8 cellular contexts compared by ENCODE assay signal in genomic region chr15:55789066-55789660, GRCh38. TPM values are rescaled to one million over a fixed set of nuclear protein-coding genes. Genes with fewer than 3 reads are reported as not detected.
DNase-seq lines count a peak whose midpoint lies in the region; ATAC-seq and TF ChIP-seq lines count a peak whose summit lies in the region.

No MANE protein-coding gene starts in this region.

- H3K4me1 ChIP-seq in A673 (ENCODE audit: insufficient read depth, low read length, poor library complexity, severe bottlenecking): no peaks in the 10 kb centered on the region

- no peaks in the 10 kb centered on the region for H3K4me1 Mint-ChIP-seq in glutamatergic neuron (ENCODE audit: low read depth, unreplicated experiment)

- ATAC-seq in HG03280 (IDR thresholded peaks at IDR 0.05; ENCODE audit: unreplicated experiment) (no peak), HG03159 (IDR thresholded peaks at IDR 0.05; ENCODE audit: unreplicated experiment) (no peak)

- H3K36me3 Mint-ChIP-seq in glutamatergic neuron (ENCODE audit: unreplicated experiment): peaks cover 4% of the 10 kb centered on the region

- DNase-seq in A673 (ENCODE audit: low spot score): peak; percentile 35
- peak; percentile 22 for DNase-seq in HuH-7.5 (ENCODE audit: low spot score)
- peak; percentile 40 for DNase-seq in activated CD8-positive, alpha-beta memory T cell treated with anti-CD3 and anti-CD28 coated beads, Interleukin-2, amount 50 U/mL, for 4 hours
- peak; percentile 36 for DNase-seq in glutamatergic neuron
- DNase-seq in stimulated activated CD8-positive, alpha-beta memory T cell treated with anti-CD3 and anti-CD28 coated beads, Interleukin-15, amount 100 ng/mL, for 48 hours (ENCODE audit: low read depth in 2 of 2): peak; percentile 11 to 32
- DNase-seq in cerebellar nuclear complex (lab: John Stamatoyannopoulos, UW): no peak

- intact Hi-C loops in A673 (cut with micrococcal nuclease; ENCODE audit: unreplicated experiment): no loop called here

- H3K9me3 Mint-ChIP-seq in glutamatergic neuron (ENCODE audit: unreplicated experiment): peaks cover 6% of the 10 kb centered on the region

- no peaks in the 10 kb centered on the region for H3K27me3 Mint-ChIP-seq in glutamatergic neuron (ENCODE audit: unreplicated experiment)

- H3K4me3 Mint-ChIP-seq in glutamatergic neuron (ENCODE audit: unreplicated experiment): no peak overlapping the region

- H3K4me3 ChIP-seq in A673 (ENCODE audit: low read depth, low read length, poor library complexity, severe bottlenecking): no peak overlapping the region

- POLR2A ChIA-PET in A673 (lab: Charles Lee; ENCODE audit: low non-redundant PET): no interaction called here

- TF ChIP-seq CTCF in A673 (conservative IDR thresholded peaks at IDR 0.05; ENCODE audit: low read depth, low read length) (peak; percentile 84), glutamatergic neuron (IDR thresholded peaks at IDR 0.05; ENCODE audit: partially characterized antibody, unreplicated experiment) (peak; percentile 67)

- H3K36me3 ChIP-seq in A673 (ENCODE audit: insufficient read depth, low read length, poor library complexity, severe bottlenecking): no peaks in the 10 kb centered on the region

- H3K9me3 ChIP-seq in A673 (ENCODE audit: low read depth, low read length, poor library complexity, severe bottlenecking): no peaks in the 10 kb centered on the region

- H3K27ac ChIP-seq in A673 (ENCODE audit: low read depth, low read length, poor library complexity, severe bottlenecking): no peak overlapping the region

- H3K27ac Mint-ChIP-seq in glutamatergic neuron (ENCODE audit: unreplicated experiment): no peak overlapping the region

- BruUV-seq in A673 (replicated peaks; lab: Mats Ljungman, UMichigan): no TSS peak

- CTCF ChIA-PET in A673 (lab: Charles Lee): no interaction called here

- H3K27me3 ChIP-seq in A673 (replicated peaks; ENCODE audit: insufficient read depth, low read depth, low read length, poor library complexity): no peaks in the 10 kb centered on the region

RNA-seq across cellular contexts. Expression of gene PRTG, which starts 46.2 kb away (rescaled TPM):
- 0.02 TPM in 1 of 2 replicates, not detected in the other for total RNA-seq in A673 (2021)
- total RNA-seq in glutamatergic neuron (ENCODE audit: unreplicated experiment): 19.4 TPM

Comparison
In these comparisons a context has a peak if more than half of its experiments do, and no peak if none do; other contexts are left out.
1. DNase-seq: peak in A673 (single experiment), HuH-7.5 (single experiment), activated CD8-positive, alpha-beta memory T cell treated with anti-CD3 and anti-CD28 coated beads, Interleukin-2, amount 50 U/mL, for 4 hours (single experiment), glutamatergic neuron (single experiment) and stimulated activated CD8-positive, alpha-beta memory T cell treated with anti-CD3 and anti-CD28 coated beads, Interleukin-15, amount 100 ng/mL, for 48 hours (2 of 2); none in cerebellar nuclear complex (0 of 2).
2. RNA of gene PRTG, which starts 46.2 kb away (total RNA-seq): 19.4 TPM in glutamatergic neuron (single experiment); 0.02 TPM in A673; every median in the first group is over 10 times any median in the second.